In genomic region chr1:237220243-237220642, GRCh38 we compare ENCODE assay signal across 24 cellular contexts.
DNase-seq lines count a peak whose midpoint lies in the region; ATAC-seq, FAIRE-seq and TF ChIP-seq lines count a peak whose summit lies in the region.
"Had no signal": no experiment of that assay in that cellular context is flagged by ENCODE, and none has a peak within 500 bp of the region (broad histone marks: within the 10 kb centered on the region; RNA-seq: fewer than 3 reads in every experiment).

No MANE protein-coding gene starts in this region.

- no peaks in the 10 kb centered on the region for H3K79me1 ChIP-seq in trophoblast cell (ENCODE audit: low read length)

- no peaks in the 10 kb centered on the region for H3K4me1 ChIP-seq in trophoblast cell (ENCODE audit: control insufficient read depth in 1 of 2, insufficient read depth in 2 of 2, low read length in 2 of 2)
- H3K4me1 ChIP-seq: BLaER1 treated with 17β-estradiol and CSF1 and Interleukin-3, amounts not matched to agents 10 nM and 100 nM; foreskin keratinocyte had no signal

- H3K36me3 ChIP-seq in trophoblast cell (ENCODE audit: control insufficient read depth in 1 of 2, insufficient read depth in 2 of 2, low read length in 2 of 2) = no peaks in the 10 kb centered on the region
- H3K36me3 ChIP-seq: BLaER1 treated with 17β-estradiol and CSF1 and Interleukin-3, amounts not matched to agents 10 nM and 100 nM had no signal

- TF ChIP-seq POLR2A in H54 (IDR thresholded peaks at IDR 0.05; ENCODE audit: low read depth, low read length) = no peak

- H3K18ac ChIP-seq in trophoblast cell (ENCODE audit: low read length) = no peak overlapping the region

- H3K4me2 ChIP-seq in trophoblast cell (ENCODE audit: low read length) = no peak overlapping the region
- H3K4me2 ChIP-seq: BLaER1 treated with 17β-estradiol and CSF1 and Interleukin-3, amounts not matched to agents 10 nM and 100 nM had no signal

- ATAC-seq in Right ventricle myocardium inferior = peak; percentile 47
- ATAC-seq in Right ventricle myocardium superior (ENCODE audit: poor library complexity) = peak; percentile 25
- ATAC-seq in GM18867 (IDR thresholded peaks at IDR 0.05; ENCODE audit: unreplicated experiment) = no peak
- ATAC-seq in GM21528 (IDR thresholded peaks at IDR 0.05; ENCODE audit: low FRiP score, unreplicated experiment) = no peak
- ATAC-seq: activated naive CD8-positive, alpha-beta T cell treated with anti-CD3 and anti-CD28 coated beads, Interleukin-2, amount 50 U/mL, for 24 hours; foreskin keratinocyte; naive thymus-derived CD4-positive, alpha-beta T cell; sciatic nerve; stimulated activated naive B cell treated with anti-CD40 and anti-IgM and Interleukin-4, amounts not matched to agents 10 μg/mL and 1 μg/mL and 100 μg/mL, for 72 hours had no signal

- H4K91ac ChIP-seq in trophoblast cell (ENCODE audit: low read depth, low read length) = no peak overlapping the region

- no peak overlapping the region for H3K14ac ChIP-seq in trophoblast cell (ENCODE audit: low read length)

- DNase-seq in Right ventricle myocardium inferior (ENCODE audit: missing footprints) = no peak
- no peak for DNase-seq in cardiac septum (ENCODE audit: low spot score)
- peak; percentile 49 for DNase-seq in Right ventricle myocardium superior
- DNase-seq in trophoblast cell = no peak
- DNase-seq in NCI-H226 = no peak
- no peak for DNase-seq in H54 (ENCODE audit: insufficient read length, low spot score)
- DNase-seq: activated CD4-positive, alpha-beta T cell treated with anti-CD3 and anti-CD28 coated beads, Interleukin-2, amount 10 ng/mL, durations not matched to agents 24 days and 14 days; activated CD8-positive, alpha-beta memory T cell treated with anti-CD3 and anti-CD28 coated beads, Interleukin-2, amount 50 U/mL, for 4 hours; activated effector memory CD4-positive, alpha-beta T cell treated with anti-CD3 and anti-CD28 coated beads, Interleukin-2, amount 50 U/mL, for 16 hours; activated naive CD8-positive, alpha-beta T cell treated with anti-CD3 and anti-CD28 coated beads, Interleukin-2, amount 50 U/mL, for 24 hours; dermis blood vessel endothelial cell; EL; foreskin keratinocyte; naive thymus-derived CD4-positive, alpha-beta T cell; NCI-H1105 treated with DMSO at 0.1 percent for 48 hours; NCI-H748 treated with DMSO at 0.1 percent for 48 hours; SHP77 treated with DMSO at 0.1 percent for 48 hours; stimulated activated naive B cell treated with anti-CD40 and anti-IgM and Interleukin-4, amounts not matched to agents 10 μg/mL and 1 μg/mL and 100 μg/mL, for 72 hours; T-helper 1 cell had no signal

- peaks cover 2% of the 10 kb centered on the region for H3K79me2 ChIP-seq in trophoblast cell (ENCODE audit: control insufficient read depth, insufficient read depth, low read length, poor library complexity)

- intact Hi-C loops in Right ventricle myocardium inferior (cut with DNase I) (no loop called here), cardiac septum (cut with DNase I) (no loop called here), Right ventricle myocardium superior (cut with DNase I) (no loop called here)

- H2AFZ ChIP-seq in trophoblast cell (ENCODE audit: insufficient read depth, low read length, poor library complexity) = no peak overlapping the region

- peak overlapping the region; percentile 62 for H3K4ac ChIP-seq in trophoblast cell (ENCODE audit: low read depth, low read length)

- no peak overlapping the region for H2AK5ac ChIP-seq in trophoblast cell (ENCODE audit: low read length)

- no peak overlapping the region for H4K8ac ChIP-seq in trophoblast cell (ENCODE audit: low read depth, low read length)

- H3K9ac ChIP-seq in trophoblast cell (ENCODE audit: low read length) = no peak overlapping the region
- H3K9ac ChIP-seq: BLaER1 treated with 17β-estradiol and CSF1 and Interleukin-3, amounts not matched to agents 10 nM and 100 nM had no signal

- H4K12ac ChIP-seq in trophoblast cell (ENCODE audit: low read depth, low read length) = no peak overlapping the region

- H3K27me3 ChIP-seq in trophoblast cell (ENCODE audit: insufficient read depth, low read length) = no peaks in the 10 kb centered on the region
- H3K27me3 ChIP-seq: BLaER1 treated with 17β-estradiol and CSF1 and Interleukin-3, amounts not matched to agents 10 nM and 100 nM; foreskin keratinocyte had no signal

- no peak overlapping the region for H3K4me3 ChIP-seq in trophoblast cell (ENCODE audit: low read depth, low read length)
- H3K4me3 ChIP-seq: BLaER1 treated with 17β-estradiol and CSF1 and Interleukin-3, amounts not matched to agents 10 nM and 100 nM had no signal

- no peaks in the 10 kb centered on the region for H3K9me3 ChIP-seq in trophoblast cell (ENCODE audit: insufficient read depth, low read depth, low read length)
- H3K9me3 ChIP-seq: BLaER1 treated with 17β-estradiol and CSF1 and Interleukin-3, amounts not matched to agents 10 nM and 100 nM had no signal

- H2BK5ac ChIP-seq in trophoblast cell (ENCODE audit: low read depth, low read length, poor library complexity) = no peak overlapping the region

- no peak overlapping the region for H3K27ac ChIP-seq in trophoblast cell (ENCODE audit: low read depth, low read length)
- H3K27ac ChIP-seq: BLaER1 treated with 17β-estradiol and CSF1 and Interleukin-3, amounts not matched to agents 10 nM and 100 nM; foreskin keratinocyte had no signal

- no CpG with 5 or more reads among the region's 8 CpGs for WGBS in trophoblast cell (ENCODE audit: extremely low coverage, insufficient coverage, insufficient read length)

- no peak overlapping the region for H3K23ac ChIP-seq in trophoblast cell (ENCODE audit: low read length)

- H2BK120ac ChIP-seq in trophoblast cell (ENCODE audit: insufficient read depth, low read length, poor library complexity) = no peak overlapping the region

- no peak overlapping the region for H2BK12ac ChIP-seq in trophoblast cell (ENCODE audit: low read length)

- FAIRE-seq in H54 (lab: Jason Lieb, UNC) = no peak
- FAIRE-seq: A204.1 had no signal

Comparison
In these comparisons a context has a peak if more than half of its experiments do, and no peak if none do; other contexts are left out.
1. ATAC-seq: peak in Right ventricle myocardium inferior (single experiment) and Right ventricle myocardium superior (single experiment); none in GM18867 (single experiment) and GM21528 (single experiment).